In genomic region chr17:33013596-33014375, GRCh38 we compare ENCODE assay signal across 22 cellular contexts. TPM values are rescaled to one million over a fixed set of nuclear protein-coding genes. Genes with fewer than 3 reads are reported as not detected.
"Had no signal": no experiment of that assay in that cellular context is flagged by ENCODE, and none has a peak within 500 bp of the region (broad histone marks: within the 10 kb centered on the region; RNA-seq: fewer than 3 reads in every experiment).

No MANE protein-coding gene starts in this region.

- ATAC-seq: activated CD4-positive, alpha-beta T cell treated with anti-CD3 and anti-CD28 coated beads for 36 hours; activated T-cell treated with anti-CD3 and anti-CD28 coated beads, Interleukin-2, amount 50 U/mL, for 72 hours; stimulated activated naive CD8-positive, alpha-beta T cell treated with anti-CD3 and anti-CD28 coated beads, Interleukin-15, amount 100 ng/mL, for 72 hours had no signal

- H3K9me3 ChIP-seq: colonic mucosa, esophagus squamous epithelium, ovary, sigmoid colon, spleen had no signal

- H3K4me3 ChIP-seq: colonic mucosa, esophagus squamous epithelium, ovary, sigmoid colon, spleen had no signal

- DNase-seq: activated CD4-positive, alpha-beta memory T cell treated with anti-CD3 and anti-CD28 coated beads, Interleukin-2, amount 10 ng/mL, durations not matched to agents 7 days and 5 days; activated CD4-positive, alpha-beta T cell treated with anti-CD3 and anti-CD28 coated beads for 36 hours; activated CD8-positive, alpha-beta memory T cell treated with anti-CD3 and anti-CD28 coated beads, Interleukin-2, amount 50 U/mL, for 4 hours; activated gamma-delta T cell; activated T-cell treated with anti-CD3 and anti-CD28 coated beads, Interleukin-2, amount 50 U/mL, for 72 hours; amniotic stem cell; caudate nucleus; colonic mucosa; esophagus squamous epithelium; hippocampal formation; nephron progenitor cell; ovary; sigmoid colon; spleen; stimulated activated naive CD8-positive, alpha-beta T cell treated with anti-CD3 and anti-CD28 coated beads, Interleukin-15, amount 100 ng/mL, for 72 hours; WERI-Rb-1 had no signal

- H3K4me3 Mint-ChIP-seq: activated CD4-positive, alpha-beta memory T cell treated with anti-CD3 and anti-CD28 coated beads, Interleukin-2, amount 10 ng/mL, durations not matched to agents 7 days and 5 days; activated CD4-positive, alpha-beta T cell treated with anti-CD3 and anti-CD28 coated beads for 36 hours; activated naive CD8-positive, alpha-beta T cell; activated T-cell treated with anti-CD3 and anti-CD28 coated beads, Interleukin-2, amount 50 U/mL, for 72 hours; nephron progenitor cell; stimulated activated naive CD8-positive, alpha-beta T cell treated with anti-CD3 and anti-CD28 coated beads, Interleukin-15, amount 100 ng/mL, for 72 hours had no signal

- H3K4me1 ChIP-seq: colonic mucosa, esophagus squamous epithelium, spleen had no signal

- H3K9me3 Mint-ChIP-seq: activated CD4-positive, alpha-beta memory T cell treated with anti-CD3 and anti-CD28 coated beads, Interleukin-2, amount 10 ng/mL, durations not matched to agents 7 days and 5 days; activated T-cell treated with anti-CD3 and anti-CD28 coated beads, Interleukin-2, amount 50 U/mL, for 72 hours; nephron progenitor cell; stimulated activated naive CD8-positive, alpha-beta T cell treated with anti-CD3 and anti-CD28 coated beads, Interleukin-15, amount 100 ng/mL, for 72 hours had no signal

- H3K27ac Mint-ChIP-seq: activated CD4-positive, alpha-beta memory T cell treated with anti-CD3 and anti-CD28 coated beads, Interleukin-2, amount 10 ng/mL, durations not matched to agents 7 days and 5 days; activated CD4-positive, alpha-beta T cell treated with anti-CD3 and anti-CD28 coated beads for 36 hours; activated naive CD8-positive, alpha-beta T cell had no signal

- H3K4me1 Mint-ChIP-seq: activated CD4-positive, alpha-beta memory T cell treated with anti-CD3 and anti-CD28 coated beads, Interleukin-2, amount 10 ng/mL, durations not matched to agents 7 days and 5 days; activated CD4-positive, alpha-beta T cell treated with anti-CD3 and anti-CD28 coated beads for 36 hours; stimulated activated naive CD8-positive, alpha-beta T cell treated with anti-CD3 and anti-CD28 coated beads, Interleukin-15, amount 100 ng/mL, for 72 hours had no signal

- H3K36me3 Mint-ChIP-seq: activated naive CD8-positive, alpha-beta T cell had no signal

- H3K27ac ChIP-seq: colonic mucosa, esophagus squamous epithelium, ovary, sigmoid colon, spleen, WERI-Rb-1 had no signal

- H3K27me3 Mint-ChIP-seq: activated CD4-positive, alpha-beta T cell treated with anti-CD3 and anti-CD28 coated beads for 36 hours; activated naive CD8-positive, alpha-beta T cell had no signal

RNA-seq across cellular contexts. Expression of gene SPACA3, which starts 22.1 kb away (rescaled TPM):
- total RNA-seq: activated CD4-positive, alpha-beta memory T cell treated with anti-CD3 and anti-CD28 coated beads, Interleukin-2, amount 10 ng/mL, durations not matched to agents 7 days and 5 days; activated CD4-positive, alpha-beta T cell treated with anti-CD3 and anti-CD28 coated beads for 36 hours; activated T-cell treated with anti-CD3 and anti-CD28 coated beads, Interleukin-2, amount 50 U/mL, for 72 hours; esophagus squamous epithelium; fibroblast of villous mesenchyme; liver; ovary; sigmoid colon; spleen; T-helper 1 cell treated with Interleukin-12 subunit alpha and Interleukin-12 subunit beta and Interleukin-4 antibody, amounts not matched to agents 30 ng/mL and 1 ng/mL, for 36 hours; temporal lobe; ureter had no signal
- polyA plus RNA-seq: liver, ovary, sigmoid colon, spleen had no signal
